Comparison of ENCODE assay signal across 1 cellular context in the genomic region with DNA sequence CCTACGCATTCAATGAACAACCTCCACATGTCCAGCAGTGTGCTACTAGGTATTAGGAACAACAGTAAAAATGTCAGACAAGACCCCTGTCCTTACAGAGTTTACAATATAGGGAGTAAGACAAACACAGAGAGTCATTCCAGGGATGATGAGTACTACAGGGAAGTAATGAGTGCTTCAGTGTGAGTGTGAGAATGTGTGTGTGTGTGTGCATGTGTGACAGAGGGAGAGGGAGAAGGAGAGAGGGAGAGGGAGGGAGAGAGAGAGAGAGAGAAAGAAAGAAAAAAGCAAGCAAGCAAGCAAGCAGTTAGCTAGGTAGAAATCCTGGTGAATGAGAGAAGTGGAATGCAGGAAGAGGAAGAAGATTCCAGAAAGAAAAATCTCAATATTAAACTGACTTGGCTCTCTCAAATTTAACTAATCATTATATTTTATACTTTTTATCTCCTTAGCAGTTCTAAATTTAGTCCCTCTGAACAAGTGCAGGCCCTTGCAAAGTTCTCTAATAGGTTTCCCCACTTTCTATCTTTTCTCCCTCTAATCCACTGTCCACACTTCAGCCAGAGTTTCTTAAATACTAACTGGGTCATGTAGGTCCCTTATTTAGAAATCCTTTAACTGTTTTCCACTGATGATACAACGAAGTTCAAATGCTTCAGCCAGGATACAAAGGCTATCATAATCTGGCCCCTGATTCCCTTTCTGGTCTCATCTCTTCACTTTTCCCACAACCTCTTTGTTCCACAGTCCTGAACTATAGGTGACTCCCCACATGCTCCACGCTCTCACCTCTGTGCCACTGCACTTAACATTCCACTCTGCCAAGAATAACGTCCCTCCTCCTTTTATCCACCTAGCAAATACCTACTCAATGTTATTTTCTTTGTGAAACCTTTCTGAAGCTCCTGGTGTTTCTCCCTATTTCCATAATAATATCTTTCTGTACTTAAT.
TF ChIP-seq lines count a peak whose summit lies in the region.

No MANE protein-coding gene starts in this region.

TF ChIP-seq in A549, 52 proteins besides CTCF, POLR2A, EP300 and RAD21 (continued from another document):
- TF ChIP-seq, protein P1, sequence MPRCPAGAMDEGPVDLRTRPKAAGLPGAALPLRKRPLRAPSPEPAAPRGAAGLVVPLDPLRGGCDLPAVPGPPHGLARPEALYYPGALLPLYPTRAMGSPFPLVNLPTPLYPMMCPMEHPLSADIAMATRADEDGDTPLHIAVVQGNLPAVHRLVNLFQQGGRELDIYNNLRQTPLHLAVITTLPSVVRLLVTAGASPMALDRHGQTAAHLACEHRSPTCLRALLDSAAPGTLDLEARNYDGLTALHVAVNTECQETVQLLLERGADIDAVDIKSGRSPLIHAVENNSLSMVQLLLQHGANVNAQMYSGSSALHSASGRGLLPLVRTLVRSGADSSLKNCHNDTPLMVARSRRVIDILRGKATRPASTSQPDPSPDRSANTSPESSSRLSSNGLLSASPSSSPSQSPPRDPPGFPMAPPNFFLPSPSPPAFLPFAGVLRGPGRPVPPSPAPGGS (IDR thresholded peaks at IDR 0.05), result no peak
- TF ChIP-seq NFE2L2 (conservative IDR thresholded peaks at IDR 0.05; ENCODE audit: low read length) (no peak), SREBF2 (IDR thresholded peaks at IDR 0.05) (no peak)
